In the genomic region with DNA sequence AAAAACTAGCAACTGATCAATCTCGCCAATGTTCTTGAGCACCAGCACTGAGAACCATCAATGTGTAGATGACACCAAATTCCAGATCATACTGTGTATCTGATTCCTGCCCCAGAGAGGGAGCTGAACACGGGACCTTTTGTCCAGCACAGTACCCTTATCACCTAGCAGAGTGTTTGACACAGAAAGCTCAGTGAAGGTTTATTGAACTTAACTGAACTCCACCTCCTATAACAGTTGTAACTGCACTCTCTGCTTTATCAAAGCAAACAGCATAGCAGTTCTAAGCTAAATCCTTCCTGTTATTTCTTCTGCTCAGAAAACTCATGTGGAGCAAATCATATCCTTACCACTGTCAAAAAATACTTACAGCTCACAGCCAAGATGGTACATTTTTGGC, we compare ENCODE assay signal across 27 cellular contexts.
"Had no signal": no experiment of that assay in that cellular context is flagged by ENCODE, and none has a peak within 500 bp of the region (broad histone marks: within the 10 kb centered on the region; RNA-seq: fewer than 3 reads in every experiment).

No MANE protein-coding gene starts in this region.

- H3K27me3 ChIP-seq: neural progenitor cell, pancreas, testis, tibial artery, transverse colon, upper lobe of right lung, uterus had no signal

- H3K4me1 ChIP-seq: neural progenitor cell, pancreas, psoas muscle, spleen, suprapubic skin, testis, tibial artery, transverse colon, upper lobe of right lung, uterus had no signal

- H3K9ac ChIP-seq: neural progenitor cell had no signal

- DNase-seq: naive thymus-derived CD4-positive, alpha-beta T cell; natural killer cell; occipital lobe; pancreas; psoas muscle; right cardiac atrium; spleen; stimulated activated CD4-positive, alpha-beta T cell treated with anti-CD3 and anti-CD28 coated beads, Interleukin-12 subunit alpha, Interleukin-12 subunit beta, amount 100 ng/mL, for 4 hours; stimulated activated CD4-positive, alpha-beta T cell treated with anti-CD3 and anti-CD28 coated beads, Interleukin-1b, Interleukin-23, amount 100 ng/mL, for 48 hours; stimulated activated CD4-positive, alpha-beta T cell treated with anti-CD3 and anti-CD28 coated beads, Interleukin-4, amount 100 ng/mL, for 1 hour; stimulated activated CD4-positive, alpha-beta T cell treated with anti-CD3 and anti-CD28 coated beads, Interleukin-4, amount 100 ng/mL, for 4 hours; stimulated activated CD8-positive, alpha-beta memory T cell treated with anti-CD3 and anti-CD28 coated beads, Interleukin-4, amount 100 ng/mL, for 48 hours; stimulated activated naive CD4-positive, alpha-beta T cell; stimulated activated naive CD8-positive, alpha-beta T cell treated with anti-CD3 and anti-CD28 coated beads, Interleukin-15, amount 100 ng/mL, for 72 hours; stimulated activated naive CD8-positive, alpha-beta T cell treated with anti-CD3 and anti-CD28 coated beads, Interleukin-15, Interleukin-2, amounts not matched to agents 100 U/mL and 50 U/mL, for 24 hours; substantia nigra; testis; tibial artery; transverse colon; upper lobe of right lung; uterus had no signal

- FAIRE-seq: pancreas had no signal

- H3K4me2 ChIP-seq: neural progenitor cell, smooth muscle cell had no signal

- H3K36me3 ChIP-seq: neural progenitor cell, pancreas, spleen, suprapubic skin, tibial artery, transverse colon, upper lobe of right lung, uterus had no signal

- H3K27ac ChIP-seq: neural progenitor cell, pancreas, psoas muscle, skin epidermis, spleen, suprapubic skin, testis, tibial artery, transverse colon, upper lobe of right lung, uterus had no signal

- H3K4me3 ChIP-seq: neural progenitor cell, pancreas, psoas muscle, skin epidermis, smooth muscle cell, spleen, suprapubic skin, testis, tibial artery, transverse colon, upper lobe of right lung, uterus had no signal

- H2AFZ ChIP-seq: neural progenitor cell had no signal

- H3K9me3 ChIP-seq: pancreas, testis, upper lobe of right lung, uterus had no signal

- ATAC-seq: naive thymus-derived CD4-positive, alpha-beta T cell; natural killer cell; pancreas; psoas muscle; right cardiac atrium; sciatic nerve; stimulated activated memory B cell treated with anti-CD40 and anti-IgM and Interleukin-4, amounts not matched to agents 10 μg/mL and 1 μg/mL and 100 μg/mL, for 72 hours; stimulated activated naive CD8-positive, alpha-beta T cell treated with anti-CD3 and anti-CD28 coated beads, Interleukin-15, amount 100 ng/mL, for 72 hours; stimulated activated naive CD8-positive, alpha-beta T cell treated with anti-CD3 and anti-CD28 coated beads, Interleukin-15, Interleukin-2, amounts not matched to agents 100 U/mL and 50 U/mL, for 24 hours; upper lobe of right lung had no signal
